In genomic region chr13:58024103-58024502, GRCh38 we compare ENCODE assay signal across 32 cellular contexts.
"Had no signal": no experiment of that assay in that cellular context is flagged by ENCODE, and none has a peak within 500 bp of the region (broad histone marks: within the 10 kb centered on the region; RNA-seq: fewer than 3 reads in every experiment).

No MANE protein-coding gene starts in this region.

- H3K27ac ChIP-seq: adrenal gland, ascending aorta, body of pancreas, brain microvascular endothelial cell, breast epithelium, cardiac muscle cell had no signal

- H3K4me3 ChIP-seq: adrenal gland, ascending aorta, body of pancreas, breast epithelium, cardiac muscle cell had no signal

- FAIRE-seq: astrocyte, bronchial epithelial cell had no signal

- H3K36me3 ChIP-seq: adrenal gland, ascending aorta, brain microvascular endothelial cell, breast epithelium, cardiac muscle cell had no signal

- H3K9me3 ChIP-seq: adrenal gland, ascending aorta, body of pancreas, breast epithelium had no signal

- DNase-seq: activated effector memory CD4-positive, alpha-beta T cell treated with anti-CD3 and anti-CD28 coated beads, Interleukin-2, amount 50 U/mL, for 16 hours; activated effector memory CD4-positive, alpha-beta T cell treated with Interleukin-2 at 50 U/mL for 16 hours; activated gamma-delta T cell; activated gamma-delta T cell treated with Interleukin-2 at 50 U/mL for 16 hours; activated naive CD4-positive, alpha-beta T cell; activated naive CD4-positive, alpha-beta T cell treated with anti-CD3 and anti-CD28 coated beads for 36 hours; activated naive CD4-positive, alpha-beta T cell treated with anti-CD3 and anti-CD28 coated beads, Interleukin-2, amount 10 ng/mL, durations not matched to agents 7 days and 5 days; activated naive CD4-positive, alpha-beta T cell treated with anti-CD3 and anti-CD28 coated beads, Interleukin-2, amount 50 U/mL, for 16 hours; activated naive CD4-positive, alpha-beta T cell treated with Interleukin-2 at 50 U/mL for 16 hours; activated naive CD8-positive, alpha-beta T cell treated with anti-CD3 and anti-CD28 coated beads for 36 hours; activated naive CD8-positive, alpha-beta T cell treated with anti-CD3 and anti-CD28 coated beads, Interleukin-2, amount 10 ng/mL, durations not matched to agents 7 days and 5 days; activated naive CD8-positive, alpha-beta T cell treated with anti-CD3 and anti-CD28 coated beads, Interleukin-2, amount 50 U/mL, for 24 hours; activated T-cell treated with anti-CD3 and anti-CD28 coated beads, Interleukin-2, amount 50 U/mL, for 1 hour; activated T-cell treated with anti-CD3 and anti-CD28 coated beads, Interleukin-2, amount 50 U/mL, for 24 hours; activated T-cell treated with anti-CD3 and anti-CD28 coated beads, Interleukin-2, amount 50 U/mL, for 4 hours; activated T-cell treated with anti-CD3 and anti-CD28 coated beads, Interleukin-2, amount 50 U/mL, for 48 hours; activated T-cell treated with anti-CD3 and anti-CD28 coated beads, Interleukin-2, amount 50 U/mL, for 72 hours; adrenal gland; amniotic stem cell; amygdala; anterior cingulate cortex; aorta; body of pancreas; brain microvascular endothelial cell; caudate nucleus; central memory CD4-positive, alpha-beta T cell; cerebellar nuclear complex had no signal

- H3K27me3 ChIP-seq: adrenal gland, ascending aorta, body of pancreas, brain microvascular endothelial cell, breast epithelium, cardiac muscle cell had no signal

- H3K4me1 ChIP-seq: adrenal gland, ascending aorta, body of pancreas, breast epithelium had no signal
